ENCODE assay signal across 1 cellular context in genomic region chr18:58012356-58012755, GRCh38.
TF ChIP-seq lines count a peak whose summit lies in the region.

No MANE protein-coding gene starts in this region.

TF ChIP-seq in HepG2, 621 proteins besides CTCF, POLR2A, EP300 and RAD21 (continued from another document):
- no peak for TF ChIP-seq FOXA1 (IDR thresholded peaks at IDR 0.05)
- TF ChIP-seq FOXA1 (CRISPR knock-in tag; IDR thresholded peaks at IDR 0.05), result peak; percentile 48
- TF ChIP-seq TBX2 (CRISPR knock-in tag; IDR thresholded peaks at IDR 0.05; ENCODE audit: borderline replicate concordance), result peak; percentile 69; the same call in 1 of the 2 replicates
- TF ChIP-seq TGIF2 (CRISPR knock-in tag; IDR thresholded peaks at IDR 0.05), result peak; percentile 38; the same call in 1 of the 2 replicates
- no peak for TF ChIP-seq KMT2A (CRISPR knock-in tag; IDR thresholded peaks at IDR 0.05)
- TF ChIP-seq TAF15 (IDR thresholded peaks at IDR 0.05; ENCODE audit: low read depth, low read length, poor library complexity, severe bottlenecking), result no peak
- TF ChIP-seq ARID3A (IDR thresholded peaks at IDR 0.05; ENCODE audit: low read depth, low read length), result peak; percentile 72
- no peak for TF ChIP-seq POLR2AphosphoS5 (IDR thresholded peaks at IDR 0.05; ENCODE audit: low read depth, low read length)
- TF ChIP-seq HNF4G (IDR thresholded peaks at IDR 0.05; ENCODE audit: borderline replicate concordance, low read depth, low read length), result peak; percentile 22; the same call in 1 of the 2 replicates
- no peak for TF ChIP-seq HNF4G (CRISPR knock-in tag; IDR thresholded peaks at IDR 0.05; ENCODE audit: borderline replicate concordance, low read depth)
- no peak for TF ChIP-seq KIAA2018 (CRISPR knock-in tag; IDR thresholded peaks at IDR 0.05; ENCODE audit: borderline replicate concordance)
- peak; percentile 77 for TF ChIP-seq NCOA2 (CRISPR knock-in tag; IDR thresholded peaks at IDR 0.05)
- no peak for TF ChIP-seq ATF2 (CRISPR knock-in tag; IDR thresholded peaks at IDR 0.05)
- TF ChIP-seq CREBL2 (CRISPR knock-in tag; IDR thresholded peaks at IDR 0.05; ENCODE audit: borderline replicate concordance), result no peak
- no peak for TF ChIP-seq ZNF510 (CRISPR knock-in tag; IDR thresholded peaks at IDR 0.05; ENCODE audit: low read depth)
- TF ChIP-seq HNF4A (CRISPR knock-in tag; IDR thresholded peaks at IDR 0.05), result peak; percentile 85
- TF ChIP-seq ZNF605 (CRISPR knock-in tag; IDR thresholded peaks at IDR 0.05), result no peak
- no peak for TF ChIP-seq KLF16 (CRISPR knock-in tag; IDR thresholded peaks at IDR 0.05)
- no peak for TF ChIP-seq NFRKB (IDR thresholded peaks at IDR 0.05)
- no peak for TF ChIP-seq SKIL (CRISPR knock-in tag; IDR thresholded peaks at IDR 0.05; ENCODE audit: borderline replicate concordance)
- TF ChIP-seq CREM (IDR thresholded peaks at IDR 0.05), result peak; percentile 73
- no peak for TF ChIP-seq CREM (CRISPR knock-in tag; IDR thresholded peaks at IDR 0.05)
- TF ChIP-seq AHDC1 (CRISPR knock-in tag; IDR thresholded peaks at IDR 0.05; ENCODE audit: borderline replicate concordance), result no peak; the same call in 1 of the 2 replicates
